ENCODE assay signal across 22 cellular contexts in genomic region chr17:58966208-58966607, GRCh38.
DNase-seq lines count a peak whose midpoint lies in the region; ATAC-seq, FAIRE-seq and TF ChIP-seq lines count a peak whose summit lies in the region.
"Had no signal": no experiment of that assay in that cellular context is flagged by ENCODE, and none has a peak within 500 bp of the region (broad histone marks: within the 10 kb centered on the region; RNA-seq: fewer than 3 reads in every experiment).

No MANE protein-coding gene starts in this region.

- H3K4me1 Mint-ChIP-seq in WTC11, result peaks cover 37% of the 10 kb centered on the region

- 0 out of 2 replicates have a peak, but pooled peaks cover 2% of the 10 kb centered on the region for H3K9me3 Mint-ChIP-seq in WTC11
- H3K9me3 Mint-ChIP-seq: CD4-positive, CD25-positive, alpha-beta regulatory T cell; CD8-positive, alpha-beta memory T cell had no signal

- CTCF ChIA-PET in HEK293T (lab: Yijun Ruan, JAX) (interaction anchor here (0.6 kb wide), 1 partner anchor 248 kb away, joined by 3 read pairs; no protein-coding TSS in a partner anchor), WTC11 (lab: Charles Lee) (interaction anchor here (0.7 to 1.9 kb wide), 2 partner anchors 255 to 425 kb away, joined by 5 read pairs; no protein-coding TSS in a partner anchor)

- ATAC-seq in WTC11 (no peak), foreskin keratinocyte (no peak)
- ATAC-seq: HCT116 had no signal

- H3K27ac ChIP-seq in foreskin keratinocyte, result no peak overlapping the region
- H3K27ac ChIP-seq: 22Rv1; BLaER1 treated with 17β-estradiol and CSF1 and Interleukin-3, amounts not matched to agents 10 nM and 100 nM had no signal

- H3K36me3 Mint-ChIP-seq in WTC11, result no peaks in the 10 kb centered on the region
- H3K36me3 Mint-ChIP-seq: CD4-positive, CD25-positive, alpha-beta regulatory T cell; CD8-positive, alpha-beta memory T cell had no signal

- H3K27me3 ChIP-seq in foreskin keratinocyte, result no peaks in the 10 kb centered on the region
- H3K27me3 ChIP-seq: BLaER1 treated with 17β-estradiol and CSF1 and Interleukin-3, amounts not matched to agents 10 nM and 100 nM had no signal

- H3K27me3 Mint-ChIP-seq in WTC11 (ENCODE audit: low read depth), result no peaks in the 10 kb centered on the region
- H3K27me3 Mint-ChIP-seq: B cell; CD4-positive, CD25-positive, alpha-beta regulatory T cell; CD8-positive, alpha-beta memory T cell had no signal

- DNase-seq in HEK293T (ENCODE audit: extremely low spot score) (no peak), WTC11 (ENCODE audit: low spot score) (no peak), ACHN (no peak), T1000 (lab: John Stamatoyannopoulos, UW) (no peak), NCI-H1436 (lab: John Stamatoyannopoulos, UW) (no peak), foreskin keratinocyte (no peak)
- DNase-seq: CD4-positive, CD25-positive, alpha-beta regulatory T cell; CD8-positive, alpha-beta memory T cell; DMS 273 treated with DMSO at 0.1 percent for 48 hours; DMS53; DND-41; EL; GOT3; H7 had no signal

- no peak for TF ChIP-seq CTCF in WTC11 (IDR thresholded peaks at IDR 0.05)
- no peak for TF ChIP-seq CTCF in foreskin keratinocyte (conservative IDR thresholded peaks at IDR 0.05)

- no peaks in the 10 kb centered on the region for H3K4me1 ChIP-seq in foreskin keratinocyte

- no peak overlapping the region for H3K4me3 Mint-ChIP-seq in WTC11
- H3K4me3 Mint-ChIP-seq: B cell; CD4-positive, CD25-positive, alpha-beta regulatory T cell; CD8-positive, alpha-beta memory T cell had no signal

- POLR2A ChIA-PET in HEK293T (lab: Yijun Ruan, JAX) (interaction anchor here (1.2 kb wide), 1 partner anchor 274 kb away, joined by 3 read pairs; the partner anchor contains the start of gene RAD51C), WTC11 (lab: Charles Lee) (no interaction called here)

- H3K27ac Mint-ChIP-seq in WTC11, result peak overlapping the region; percentile 82; the same call in 1 of the 2 replicates
- H3K27ac Mint-ChIP-seq: B cell; CD4-positive, CD25-positive, alpha-beta regulatory T cell; CD8-positive, alpha-beta memory T cell had no signal

- in situ Hi-C loops in ACHN (cut with HindIII; ENCODE audit: low pct_ligation_motif_present, low pct_unique_long_range_greater_than_20kb, low sequenced_read_pairs), result no loop called here

- FAIRE-seq in A204.1 (lab: Jason Lieb, UNC) (peak; percentile 30), islet of Langerhans (lab: Jason Lieb, UNC) (peak; percentile 81)
- FAIRE-seq: GM12891, GM19239 had no signal

TF ChIP-seq in HEK293T, 16 proteins besides CTCF, POLR2A, EP300 and RAD21:
- TF ChIP-seq LEF1 (IDR thresholded peaks at IDR 0.05; ENCODE audit: borderline replicate concordance) (no peak), SP1 (IDR thresholded peaks at IDR 0.05) (no peak), ARNT (IDR thresholded peaks at IDR 0.05) (no peak), SUZ12 (IDR thresholded peaks at IDR 0.05) (no peak), FOXA1 (IDR thresholded peaks at IDR 0.05) (no peak), CTBP1 (IDR thresholded peaks at IDR 0.05; ENCODE audit: borderline replicate concordance) (no peak), NFRKB (IDR thresholded peaks at IDR 0.05) (no peak), ZNF384 (IDR thresholded peaks at IDR 0.05) (0 out of 2 replicates have a peak, but pooled peaks have one; percentile 57), HDGF (IDR thresholded peaks at IDR 0.05; ENCODE audit: borderline replicate concordance) (no peak)
TF ChIP-seq in HEK293T: peak in this region for 1.

TF ChIP-seq in WTC11, 78 proteins besides CTCF, POLR2A, EP300 and RAD21 (continues in another document):
- TF ChIP-seq CDX4 (CRISPR knock-in tag; IDR thresholded peaks at IDR 0.05; ENCODE audit: borderline replicate concordance), result no peak
- TF ChIP-seq, protein P1, sequence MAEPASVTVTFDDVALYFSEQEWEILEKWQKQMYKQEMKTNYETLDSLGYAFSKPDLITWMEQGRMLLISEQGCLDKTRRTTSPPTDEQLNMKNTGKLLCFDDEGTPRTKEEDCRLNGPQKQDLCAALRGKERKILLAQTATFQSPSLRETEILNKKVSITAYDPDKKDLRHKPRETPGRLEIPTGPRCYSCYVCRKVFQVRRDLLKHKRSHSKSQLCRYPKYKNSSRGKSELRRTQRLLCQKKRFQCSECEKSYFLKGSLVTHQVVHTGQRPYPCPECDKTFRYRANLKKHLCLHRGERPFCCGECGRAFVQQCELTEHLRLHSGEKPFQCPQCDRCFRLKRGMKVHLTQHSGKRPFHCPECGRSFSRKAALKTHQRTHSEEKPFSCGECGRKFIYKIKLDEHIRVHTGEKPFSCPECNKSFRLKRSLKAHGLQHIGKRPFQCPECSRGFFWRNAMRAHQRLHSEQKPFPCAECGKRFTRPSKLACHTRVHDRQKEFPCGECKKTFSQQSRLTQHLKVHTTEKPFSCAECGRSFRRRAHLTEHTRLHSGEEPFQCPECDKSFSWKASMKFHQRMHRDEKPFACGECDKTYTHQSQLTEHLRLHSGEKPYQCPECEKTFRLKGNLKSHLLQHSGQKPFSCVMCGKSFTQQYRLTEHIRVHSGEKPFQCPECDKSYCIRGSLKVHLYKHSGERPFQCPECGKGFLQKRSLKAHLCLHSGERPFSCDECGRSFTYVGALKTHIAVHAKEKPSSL (CRISPR knock-in tag; conservative IDR thresholded peaks at IDR 0.05), result no peak
- no peak for TF ChIP-seq ZNF263 (CRISPR knock-in tag; IDR thresholded peaks at IDR 0.05; ENCODE audit: low read depth)
- TF ChIP-seq ATF1 (CRISPR knock-in tag; IDR thresholded peaks at IDR 0.05), result no peak
- TF ChIP-seq OVOL2 (CRISPR knock-in tag; IDR thresholded peaks at IDR 0.05; ENCODE audit: borderline replicate concordance), result no peak
- no peak for TF ChIP-seq ZNF281 (CRISPR knock-in tag; IDR thresholded peaks at IDR 0.05)
- TF ChIP-seq GTF2I (CRISPR knock-in tag; conservative IDR thresholded peaks at IDR 0.05), result no peak
- no peak for TF ChIP-seq ERG (CRISPR knock-in tag; IDR thresholded peaks at IDR 0.05)
- TF ChIP-seq SMAD3 (CRISPR knock-in tag; IDR thresholded peaks at IDR 0.05; ENCODE audit: borderline replicate concordance), result no peak
- TF ChIP-seq, protein P2, sequence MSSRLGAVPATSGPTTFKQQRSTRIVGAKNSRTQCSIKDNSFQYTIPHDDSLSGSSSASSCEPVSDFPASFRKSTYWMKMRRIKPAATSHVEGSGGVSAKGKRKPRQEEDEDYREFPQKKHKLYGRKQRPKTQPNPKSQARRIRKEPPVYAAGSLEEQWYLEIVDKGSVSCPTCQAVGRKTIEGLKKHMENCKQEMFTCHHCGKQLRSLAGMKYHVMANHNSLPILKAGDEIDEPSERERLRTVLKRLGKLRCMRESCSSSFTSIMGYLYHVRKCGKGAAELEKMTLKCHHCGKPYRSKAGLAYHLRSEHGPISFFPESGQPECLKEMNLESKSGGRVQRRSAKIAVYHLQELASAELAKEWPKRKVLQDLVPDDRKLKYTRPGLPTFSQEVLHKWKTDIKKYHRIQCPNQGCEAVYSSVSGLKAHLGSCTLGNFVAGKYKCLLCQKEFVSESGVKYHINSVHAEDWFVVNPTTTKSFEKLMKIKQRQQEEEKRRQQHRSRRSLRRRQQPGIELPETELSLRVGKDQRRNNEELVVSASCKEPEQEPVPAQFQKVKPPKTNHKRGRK (CRISPR knock-in tag; IDR thresholded peaks at IDR 0.05; ENCODE audit: borderline replicate concordance), result no peak
- TF ChIP-seq NFYB (CRISPR knock-in tag; conservative IDR thresholded peaks at IDR 0.05; ENCODE audit: low read depth), result no peak
- no peak for TF ChIP-seq ZNF121 (CRISPR knock-in tag; IDR thresholded peaks at IDR 0.05)
- no peak for TF ChIP-seq NFE2L1 (CRISPR knock-in tag; IDR thresholded peaks at IDR 0.05)
- TF ChIP-seq, protein P3, sequence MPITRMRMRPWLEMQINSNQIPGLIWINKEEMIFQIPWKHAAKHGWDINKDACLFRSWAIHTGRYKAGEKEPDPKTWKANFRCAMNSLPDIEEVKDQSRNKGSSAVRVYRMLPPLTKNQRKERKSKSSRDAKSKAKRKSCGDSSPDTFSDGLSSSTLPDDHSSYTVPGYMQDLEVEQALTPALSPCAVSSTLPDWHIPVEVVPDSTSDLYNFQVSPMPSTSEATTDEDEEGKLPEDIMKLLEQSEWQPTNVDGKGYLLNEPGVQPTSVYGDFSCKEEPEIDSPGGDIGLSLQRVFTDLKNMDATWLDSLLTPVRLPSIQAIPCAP (CRISPR knock-in tag; IDR thresholded peaks at IDR 0.05), result no peak
- TF ChIP-seq SMAD4 (CRISPR knock-in tag; IDR thresholded peaks at IDR 0.05), result no peak
